ENCODE assay signal across 1 cellular context in genomic region chr11:1756791-1757771, GRCh38.
TF ChIP-seq lines count a peak whose summit lies in the region.

No MANE protein-coding gene starts in this region.

TF ChIP-seq in liver, 16 proteins besides CTCF, POLR2A, EP300 and RAD21 (continued from another document):
- no peak for TF ChIP-seq ATF3 (IDR thresholded peaks at IDR 0.05)
